Comparison of ENCODE assay signal across 15 cellular contexts in the genomic region with DNA sequence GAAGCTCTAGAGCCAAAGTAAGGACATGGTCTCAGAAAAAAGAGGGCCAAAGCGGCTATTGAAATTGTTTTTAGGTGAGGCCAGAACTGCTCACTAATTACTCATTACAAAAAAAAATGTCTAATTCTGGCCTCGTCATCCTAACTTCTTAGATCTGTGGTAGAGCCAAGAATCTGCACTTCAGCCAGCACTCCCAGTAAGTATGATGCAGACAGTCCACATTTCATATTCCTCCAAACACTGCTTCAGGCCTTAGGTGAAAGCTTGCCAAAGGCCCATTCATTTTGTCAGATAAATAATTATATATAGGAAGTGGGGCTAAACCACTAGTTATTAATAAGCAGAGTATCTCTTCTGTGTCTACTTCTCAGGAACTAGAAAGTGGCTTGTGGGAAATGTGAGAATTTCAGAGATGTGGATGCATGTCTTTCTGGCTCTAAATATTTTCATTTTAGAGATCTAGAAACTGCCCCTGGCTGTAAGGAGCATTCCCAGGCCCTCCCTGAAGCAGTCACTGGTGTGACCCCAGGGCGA.
DNase-seq lines count a peak whose midpoint lies in the region; ATAC-seq, FAIRE-seq and TF ChIP-seq lines count a peak whose summit lies in the region.
"Had no signal": no experiment of that assay in that cellular context is flagged by ENCODE, and none has a peak within 500 bp of the region (broad histone marks: within the 10 kb centered on the region; RNA-seq: fewer than 3 reads in every experiment).

No MANE protein-coding gene starts in this region.

- no peaks in the 10 kb centered on the region for H3K27me3 ChIP-seq in astrocyte (ENCODE audit: insufficient read depth, low read length)
- H3K27me3 ChIP-seq in right cardiac atrium (ENCODE audit: control insufficient read depth, insufficient read depth): no peaks in the 10 kb centered on the region
- H3K27me3 ChIP-seq in naive thymus-derived CD4-positive, alpha-beta T cell (ENCODE audit: control insufficient read depth in 2 of 2, insufficient read depth in 2 of 2, low read length in 2 of 2): no peaks in the 10 kb centered on the region
- H3K27me3 ChIP-seq: BLaER1 had no signal

- WGBS in right cardiac atrium: 80% methylated on average over 3 of the region's 3 CpGs

- no peaks in the 10 kb centered on the region for H3K36me3 ChIP-seq in astrocyte (ENCODE audit: insufficient read depth, low read length)
- H3K36me3 ChIP-seq in naive thymus-derived CD4-positive, alpha-beta T cell (ENCODE audit: control insufficient read depth in 2 of 3, insufficient read depth in 3 of 3, low read length in 3 of 3): no peaks in the 10 kb centered on the region
- H3K36me3 ChIP-seq: BLaER1 had no signal

- peak; percentile 1 for DNase-seq in GM04504 (ENCODE audit: low read depth)
- DNase-seq in astrocyte (ENCODE audit: low read depth): peak; percentile 92
- DNase-seq in omental fat pad (ENCODE audit: low spot score): no peak
- DNase-seq in right cardiac atrium: no peak
- DNase-seq in naive thymus-derived CD4-positive, alpha-beta T cell: no peak
- DNase-seq: AML-193; Caco-2; CD8-positive, alpha-beta memory T cell; DND-41; H9 had no signal

- no peak overlapping the region for H3K4me2 ChIP-seq in astrocyte (ENCODE audit: low read length)
- H3K4me2 ChIP-seq: A549, BLaER1, GM23338 had no signal

- no peak for TF ChIP-seq CTCF in astrocyte (IDR thresholded peaks at IDR 0.05; ENCODE audit: insufficient read depth, low read depth, low read length)
- TF ChIP-seq CTCF in omental fat pad (IDR thresholded peaks at IDR 0.05): no peak

- no peaks in the 10 kb centered on the region for H3K4me1 Mint-ChIP-seq in astrocyte (ENCODE audit: low read depth, unreplicated experiment)
- H3K4me1 Mint-ChIP-seq in naive thymus-derived CD4-positive, alpha-beta T cell: peaks cover 0 to 1% (median 0%) of the 10 kb centered on the region in 7 donors
- H3K4me1 Mint-ChIP-seq: CD8-positive, alpha-beta memory T cell; GM23338; H9 had no signal

- no peaks in the 10 kb centered on the region for H3K79me2 ChIP-seq in astrocyte (ENCODE audit: insufficient read depth, low read length)

- no peaks in the 10 kb centered on the region for H3K4me1 ChIP-seq in astrocyte (ENCODE audit: insufficient read depth, low read length)
- no peaks in the 10 kb centered on the region for H3K4me1 ChIP-seq in right cardiac atrium (ENCODE audit: control insufficient read depth, insufficient read depth, low read length)
- no peaks in the 10 kb centered on the region for H3K4me1 ChIP-seq in naive thymus-derived CD4-positive, alpha-beta T cell (ENCODE audit: control insufficient read depth in 2 of 2, insufficient read depth in 2 of 2, low read length in 2 of 2)
- H3K4me1 ChIP-seq: A549, BLaER1, Caco-2 had no signal

- no peak overlapping the region for H3K4me3 Mint-ChIP-seq in astrocyte (ENCODE audit: unreplicated experiment)
- no peak overlapping the region for H3K4me3 Mint-ChIP-seq in naive thymus-derived CD4-positive, alpha-beta T cell
- H3K4me3 Mint-ChIP-seq: CD8-positive, alpha-beta memory T cell; GM23338; H9 had no signal

- H3K27me3 Mint-ChIP-seq in astrocyte (ENCODE audit: low read depth, unreplicated experiment): peaks cover 3% of the 10 kb centered on the region
- peaks cover 0 to 12% (median 5%) of the 10 kb centered on the region in 5 donors for H3K27me3 Mint-ChIP-seq in naive thymus-derived CD4-positive, alpha-beta T cell

- no peak overlapping the region for H3K27ac ChIP-seq in astrocyte (ENCODE audit: low read depth, low read length)
- H3K27ac ChIP-seq in right cardiac atrium (ENCODE audit: low read length): no peak overlapping the region
- no peak overlapping the region for H3K27ac ChIP-seq in naive thymus-derived CD4-positive, alpha-beta T cell (ENCODE audit: low read depth, low read length)
- H3K27ac ChIP-seq: A549, BLaER1 had no signal

- POLR2A ChIA-PET in naive thymus-derived CD4-positive, alpha-beta T cell (lab: Charles Lee): no interaction called here

- H2AFZ ChIP-seq in astrocyte (ENCODE audit: low read depth, low read length): no peak overlapping the region
- H2AFZ ChIP-seq: GM23338 had no signal

- no peaks in the 10 kb centered on the region for H4K20me1 ChIP-seq in astrocyte (ENCODE audit: insufficient read depth, low read length)
- H4K20me1 ChIP-seq: BLaER1 had no signal

- H3K4me3 ChIP-seq in astrocyte (ENCODE audit: insufficient read depth, low read depth, low read length): no peak overlapping the region
- H3K4me3 ChIP-seq in right cardiac atrium (ENCODE audit: low read length): no peak overlapping the region
- no peak overlapping the region for H3K4me3 ChIP-seq in naive thymus-derived CD4-positive, alpha-beta T cell (ENCODE audit: low read length)
- H3K4me3 ChIP-seq: A549, BLaER1, GM12878, GM23338 had no signal

- H3K9me3 ChIP-seq in astrocyte (ENCODE audit: insufficient read depth, low read depth, low read length) (no peaks in the 10 kb centered on the region), right cardiac atrium (ENCODE audit: control insufficient read depth, low read length) (no peaks in the 10 kb centered on the region)
- H3K9me3 ChIP-seq in naive thymus-derived CD4-positive, alpha-beta T cell (ENCODE audit: control insufficient read depth in 2 of 3, low read length in 3 of 3): no peaks in the 10 kb centered on the region
- H3K9me3 ChIP-seq: A549, BLaER1, Caco-2 had no signal

- no peaks in the 10 kb centered on the region for H3K36me3 Mint-ChIP-seq in astrocyte (ENCODE audit: low read depth, unreplicated experiment)
- H3K36me3 Mint-ChIP-seq in naive thymus-derived CD4-positive, alpha-beta T cell: no peaks in the 10 kb centered on the region
- H3K36me3 Mint-ChIP-seq: CD8-positive, alpha-beta memory T cell had no signal

- CTCF ChIA-PET in naive thymus-derived CD4-positive, alpha-beta T cell (lab: Charles Lee): no interaction called here

- intact Hi-C loops in right cardiac atrium (cut with DNase I): no loop called here
- intact Hi-C loops in naive thymus-derived CD4-positive, alpha-beta T cell (cut with micrococcal nuclease): no loop called here

- H3K27ac Mint-ChIP-seq in astrocyte (ENCODE audit: unreplicated experiment): no peak overlapping the region
- no peak overlapping the region for H3K27ac Mint-ChIP-seq in naive thymus-derived CD4-positive, alpha-beta T cell
- H3K27ac Mint-ChIP-seq: CD8-positive, alpha-beta memory T cell; GM23338; H9 had no signal

- no peak overlapping the region for H3K9ac ChIP-seq in astrocyte (ENCODE audit: low read length)
- H3K9ac ChIP-seq: BLaER1 had no signal

- ATAC-seq in omental fat pad (ENCODE audit: low FRiP score) (peak; percentile 84), right cardiac atrium (no peak), GM21576 (IDR thresholded peaks at IDR 0.05; ENCODE audit: unreplicated experiment) (no peak)
- ATAC-seq in naive thymus-derived CD4-positive, alpha-beta T cell: no peak
- ATAC-seq: A549, GM12878, GM23338 had no signal

- no peaks in the 10 kb centered on the region for H3K9me3 Mint-ChIP-seq in astrocyte (ENCODE audit: unreplicated experiment)
- peaks cover 0 to 3% (median 0%) of the 10 kb centered on the region in 11 donors for H3K9me3 Mint-ChIP-seq in naive thymus-derived CD4-positive, alpha-beta T cell
- H3K9me3 Mint-ChIP-seq: GM23338, H9 had no signal

- FAIRE-seq in astrocyte (lab: Jason Lieb, UNC): no peak
- FAIRE-seq: A549, GM12878 had no signal

Comparison
In these comparisons a context has a peak if more than half of its experiments do, and no peak if none do; other contexts are left out.
1. DNase-seq: peak in GM04504 (single experiment) and astrocyte (single experiment); none in omental fat pad (single experiment), right cardiac atrium (0 of 3) and naive thymus-derived CD4-positive, alpha-beta T cell (0 of 9).